In genomic region chr1:59815892-59816291, GRCh38 we compare ENCODE assay signal across 1 cellular context.
TF ChIP-seq lines count a peak whose summit lies in the region.

No MANE protein-coding gene starts in this region.

TF ChIP-seq in GM23338, 12 proteins besides CTCF, POLR2A, EP300 and RAD21 (continued from another document):
- TF ChIP-seq ZNF462 (CRISPR knock-in tag; IDR thresholded peaks at IDR 0.05) = no peak
- TF ChIP-seq JUNB (IDR thresholded peaks at IDR 0.05; ENCODE audit: unreplicated experiment) = no peak
- no peak for TF ChIP-seq POLR2AphosphoS5 (IDR thresholded peaks at IDR 0.05; ENCODE audit: low read depth)
- TF ChIP-seq NANOG (IDR thresholded peaks at IDR 0.05; ENCODE audit: borderline replicate concordance) = no peak
- no peak for TF ChIP-seq EZH2 (IDR thresholded peaks at IDR 0.05; ENCODE audit: low read depth, unreplicated experiment)
- no peak for TF ChIP-seq REST (IDR thresholded peaks at IDR 0.05; ENCODE audit: unreplicated experiment)
- TF ChIP-seq STAT1 (IDR thresholded peaks at IDR 0.05; ENCODE audit: unreplicated experiment) = no peak
- no peak for TF ChIP-seq ZNF331 (CRISPR knock-in tag; IDR thresholded peaks at IDR 0.05; ENCODE audit: low read depth)
- TF ChIP-seq ZNF114 (CRISPR knock-in tag; IDR thresholded peaks at IDR 0.05) = no peak
- TF ChIP-seq EZH2phosphoT487 (IDR thresholded peaks at IDR 0.05; ENCODE audit: unreplicated experiment) = no peak
